In the genomic region with DNA sequence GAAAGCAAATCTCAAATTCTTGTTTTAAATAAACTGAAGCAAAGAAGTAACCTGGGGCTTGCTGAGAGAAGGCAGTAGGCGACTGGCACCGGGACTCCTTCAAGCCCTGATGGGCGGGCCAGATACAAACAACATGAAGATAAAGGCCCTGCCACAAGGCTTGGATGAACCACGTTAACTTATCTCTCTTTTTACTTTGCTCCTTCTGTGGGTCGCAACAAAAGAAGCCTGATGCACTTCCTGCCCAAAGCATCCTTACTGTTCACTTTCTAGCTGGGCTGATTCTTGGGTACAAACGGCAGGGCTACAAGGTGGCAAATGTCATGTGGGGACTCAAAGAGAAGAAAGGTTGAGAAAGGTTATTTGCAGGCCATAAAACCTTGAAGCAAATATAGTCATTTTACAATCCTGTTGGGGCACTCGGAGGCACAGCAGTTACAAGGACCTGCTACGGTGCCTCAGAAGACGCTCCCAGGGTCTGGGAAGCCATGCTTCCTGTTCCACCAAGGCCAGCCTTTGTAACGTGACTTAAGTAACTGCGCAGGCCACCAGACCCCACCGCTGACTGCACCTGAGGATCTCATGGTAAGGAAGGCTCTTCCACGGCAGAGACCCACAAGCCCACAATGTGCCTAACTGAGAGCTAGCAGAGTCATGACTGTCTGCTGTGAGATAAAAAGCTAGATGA, we compare ENCODE assay signal across 1 cellular context.
TF ChIP-seq lines count a peak whose summit lies in the region.

No MANE protein-coding gene starts in this region.

TF ChIP-seq in WTC11, 78 proteins besides CTCF, POLR2A, EP300 and RAD21 (continued from another document):
- TF ChIP-seq, protein P1, sequence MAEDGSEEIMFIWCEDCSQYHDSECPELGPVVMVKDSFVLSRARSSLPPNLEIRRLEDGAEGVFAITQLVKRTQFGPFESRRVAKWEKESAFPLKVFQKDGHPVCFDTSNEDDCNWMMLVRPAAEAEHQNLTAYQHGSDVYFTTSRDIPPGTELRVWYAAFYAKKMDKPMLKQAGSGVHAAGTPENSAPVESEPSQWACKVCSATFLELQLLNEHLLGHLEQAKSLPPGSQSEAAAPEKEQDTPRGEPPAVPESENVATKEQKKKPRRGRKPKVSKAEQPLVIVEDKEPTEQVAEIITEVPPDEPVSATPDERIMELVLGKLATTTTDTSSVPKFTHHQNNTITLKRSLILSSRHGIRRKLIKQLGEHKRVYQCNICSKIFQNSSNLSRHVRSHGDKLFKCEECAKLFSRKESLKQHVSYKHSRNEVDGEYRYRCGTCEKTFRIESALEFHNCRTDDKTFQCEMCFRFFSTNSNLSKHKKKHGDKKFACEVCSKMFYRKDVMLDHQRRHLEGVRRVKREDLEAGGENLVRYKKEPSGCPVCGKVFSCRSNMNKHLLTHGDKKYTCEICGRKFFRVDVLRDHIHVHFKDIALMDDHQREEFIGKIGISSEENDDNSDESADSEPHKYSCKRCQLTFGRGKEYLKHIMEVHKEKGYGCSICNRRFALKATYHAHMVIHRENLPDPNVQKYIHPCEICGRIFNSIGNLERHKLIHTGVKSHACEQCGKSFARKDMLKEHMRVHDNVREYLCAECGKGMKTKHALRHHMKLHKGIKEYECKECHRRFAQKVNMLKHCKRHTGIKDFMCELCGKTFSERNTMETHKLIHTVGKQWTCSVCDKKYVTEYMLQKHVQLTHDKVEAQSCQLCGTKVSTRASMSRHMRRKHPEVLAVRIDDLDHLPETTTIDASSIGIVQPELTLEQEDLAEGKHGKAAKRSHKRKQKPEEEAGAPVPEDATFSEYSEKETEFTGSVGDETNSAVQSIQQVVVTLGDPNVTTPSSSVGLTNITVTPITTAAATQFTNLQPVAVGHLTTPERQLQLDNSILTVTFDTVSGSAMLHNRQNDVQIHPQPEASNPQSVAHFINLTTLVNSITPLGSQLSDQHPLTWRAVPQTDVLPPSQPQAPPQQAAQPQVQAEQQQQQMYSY (CRISPR knock-in tag; IDR thresholded peaks at IDR 0.05) = no peak
- TF ChIP-seq ZNF232 (CRISPR knock-in tag; IDR thresholded peaks at IDR 0.05) (no peak), FOXJ3 (CRISPR knock-in tag; IDR thresholded peaks at IDR 0.05; ENCODE audit: borderline replicate concordance) (no peak), TCF7 (CRISPR knock-in tag; IDR thresholded peaks at IDR 0.05; ENCODE audit: low read depth) (no peak), ZNF121 (CRISPR knock-in tag; IDR thresholded peaks at IDR 0.05) (no peak), SMAD3 (CRISPR knock-in tag; IDR thresholded peaks at IDR 0.05; ENCODE audit: borderline replicate concordance) (no peak), CBFB (CRISPR knock-in tag; IDR thresholded peaks at IDR 0.05; ENCODE audit: low read depth) (no peak), TEAD4 (CRISPR knock-in tag; IDR thresholded peaks at IDR 0.05) (no peak), MXD4 (CRISPR knock-in tag; IDR thresholded peaks at IDR 0.05; ENCODE audit: borderline replicate concordance) (no peak), TEAD1 (CRISPR knock-in tag; IDR thresholded peaks at IDR 0.05) (no peak), PRRX2 (CRISPR knock-in tag; IDR thresholded peaks at IDR 0.05) (no peak), SMAD4 (CRISPR knock-in tag; IDR thresholded peaks at IDR 0.05) (no peak)
- TF ChIP-seq, protein P2, sequence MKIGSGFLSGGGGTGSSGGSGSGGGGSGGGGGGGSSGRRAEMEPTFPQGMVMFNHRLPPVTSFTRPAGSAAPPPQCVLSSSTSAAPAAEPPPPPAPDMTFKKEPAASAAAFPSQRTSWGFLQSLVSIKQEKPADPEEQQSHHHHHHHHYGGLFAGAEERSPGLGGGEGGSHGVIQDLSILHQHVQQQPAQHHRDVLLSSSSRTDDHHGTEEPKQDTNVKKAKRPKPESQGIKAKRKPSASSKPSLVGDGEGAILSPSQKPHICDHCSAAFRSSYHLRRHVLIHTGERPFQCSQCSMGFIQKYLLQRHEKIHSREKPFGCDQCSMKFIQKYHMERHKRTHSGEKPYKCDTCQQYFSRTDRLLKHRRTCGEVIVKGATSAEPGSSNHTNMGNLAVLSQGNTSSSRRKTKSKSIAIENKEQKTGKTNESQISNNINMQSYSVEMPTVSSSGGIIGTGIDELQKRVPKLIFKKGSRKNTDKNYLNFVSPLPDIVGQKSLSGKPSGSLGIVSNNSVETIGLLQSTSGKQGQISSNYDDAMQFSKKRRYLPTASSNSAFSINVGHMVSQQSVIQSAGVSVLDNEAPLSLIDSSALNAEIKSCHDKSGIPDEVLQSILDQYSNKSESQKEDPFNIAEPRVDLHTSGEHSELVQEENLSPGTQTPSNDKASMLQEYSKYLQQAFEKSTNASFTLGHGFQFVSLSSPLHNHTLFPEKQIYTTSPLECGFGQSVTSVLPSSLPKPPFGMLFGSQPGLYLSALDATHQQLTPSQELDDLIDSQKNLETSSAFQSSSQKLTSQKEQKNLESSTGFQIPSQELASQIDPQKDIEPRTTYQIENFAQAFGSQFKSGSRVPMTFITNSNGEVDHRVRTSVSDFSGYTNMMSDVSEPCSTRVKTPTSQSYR (CRISPR knock-in tag; IDR thresholded peaks at IDR 0.05) = no peak
- TF ChIP-seq, protein P3, sequence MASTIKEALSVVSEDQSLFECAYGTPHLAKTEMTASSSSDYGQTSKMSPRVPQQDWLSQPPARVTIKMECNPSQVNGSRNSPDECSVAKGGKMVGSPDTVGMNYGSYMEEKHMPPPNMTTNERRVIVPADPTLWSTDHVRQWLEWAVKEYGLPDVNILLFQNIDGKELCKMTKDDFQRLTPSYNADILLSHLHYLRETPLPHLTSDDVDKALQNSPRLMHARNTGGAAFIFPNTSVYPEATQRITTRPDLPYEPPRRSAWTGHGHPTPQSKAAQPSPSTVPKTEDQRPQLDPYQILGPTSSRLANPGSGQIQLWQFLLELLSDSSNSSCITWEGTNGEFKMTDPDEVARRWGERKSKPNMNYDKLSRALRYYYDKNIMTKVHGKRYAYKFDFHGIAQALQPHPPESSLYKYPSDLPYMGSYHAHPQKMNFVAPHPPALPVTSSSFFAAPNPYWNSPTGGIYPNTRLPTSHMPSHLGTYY (CRISPR knock-in tag; IDR thresholded peaks at IDR 0.05) = no peak
- TF ChIP-seq, protein P4, sequence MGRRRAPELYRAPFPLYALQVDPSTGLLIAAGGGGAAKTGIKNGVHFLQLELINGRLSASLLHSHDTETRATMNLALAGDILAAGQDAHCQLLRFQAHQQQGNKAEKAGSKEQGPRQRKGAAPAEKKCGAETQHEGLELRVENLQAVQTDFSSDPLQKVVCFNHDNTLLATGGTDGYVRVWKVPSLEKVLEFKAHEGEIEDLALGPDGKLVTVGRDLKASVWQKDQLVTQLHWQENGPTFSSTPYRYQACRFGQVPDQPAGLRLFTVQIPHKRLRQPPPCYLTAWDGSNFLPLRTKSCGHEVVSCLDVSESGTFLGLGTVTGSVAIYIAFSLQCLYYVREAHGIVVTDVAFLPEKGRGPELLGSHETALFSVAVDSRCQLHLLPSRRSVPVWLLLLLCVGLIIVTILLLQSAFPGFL (CRISPR knock-in tag; IDR thresholded peaks at IDR 0.05; ENCODE audit: borderline replicate concordance) = no peak
- TF ChIP-seq, protein P5, sequence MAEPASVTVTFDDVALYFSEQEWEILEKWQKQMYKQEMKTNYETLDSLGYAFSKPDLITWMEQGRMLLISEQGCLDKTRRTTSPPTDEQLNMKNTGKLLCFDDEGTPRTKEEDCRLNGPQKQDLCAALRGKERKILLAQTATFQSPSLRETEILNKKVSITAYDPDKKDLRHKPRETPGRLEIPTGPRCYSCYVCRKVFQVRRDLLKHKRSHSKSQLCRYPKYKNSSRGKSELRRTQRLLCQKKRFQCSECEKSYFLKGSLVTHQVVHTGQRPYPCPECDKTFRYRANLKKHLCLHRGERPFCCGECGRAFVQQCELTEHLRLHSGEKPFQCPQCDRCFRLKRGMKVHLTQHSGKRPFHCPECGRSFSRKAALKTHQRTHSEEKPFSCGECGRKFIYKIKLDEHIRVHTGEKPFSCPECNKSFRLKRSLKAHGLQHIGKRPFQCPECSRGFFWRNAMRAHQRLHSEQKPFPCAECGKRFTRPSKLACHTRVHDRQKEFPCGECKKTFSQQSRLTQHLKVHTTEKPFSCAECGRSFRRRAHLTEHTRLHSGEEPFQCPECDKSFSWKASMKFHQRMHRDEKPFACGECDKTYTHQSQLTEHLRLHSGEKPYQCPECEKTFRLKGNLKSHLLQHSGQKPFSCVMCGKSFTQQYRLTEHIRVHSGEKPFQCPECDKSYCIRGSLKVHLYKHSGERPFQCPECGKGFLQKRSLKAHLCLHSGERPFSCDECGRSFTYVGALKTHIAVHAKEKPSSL (CRISPR knock-in tag; conservative IDR thresholded peaks at IDR 0.05) = no peak
TF ChIP-seq in WTC11: peak in this region for 0.
